Comparison of ENCODE assay signal across 10 cellular contexts in the genomic region with DNA sequence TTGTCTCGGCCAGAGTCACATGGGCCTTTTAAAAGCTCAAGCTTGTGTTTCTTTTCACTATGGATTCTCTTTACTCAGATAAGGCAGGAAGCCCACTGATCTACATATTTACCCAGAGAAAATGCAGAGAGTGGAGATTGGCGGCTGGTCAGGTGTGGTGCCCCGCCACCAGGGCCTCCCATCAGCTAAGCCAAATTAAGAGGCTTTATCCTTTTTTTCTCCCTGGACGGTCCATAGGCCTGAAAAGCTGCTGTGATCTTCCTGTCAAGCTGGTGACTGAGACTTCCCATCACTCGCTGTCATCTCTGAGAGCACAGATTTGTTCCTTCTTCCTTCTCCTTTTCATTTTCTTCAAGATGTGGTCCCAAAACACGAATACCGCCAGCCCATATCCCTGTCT. TPM values are rescaled to one million over a fixed set of nuclear protein-coding genes. Genes with fewer than 3 reads are reported as not detected.
DNase-seq lines count a peak whose midpoint lies in the region; ATAC-seq, FAIRE-seq and TF ChIP-seq lines count a peak whose summit lies in the region.
"Had no signal": no experiment of that assay in that cellular context is flagged by ENCODE, and none has a peak within 500 bp of the region (broad histone marks: within the 10 kb centered on the region; RNA-seq: fewer than 3 reads in every experiment).

No MANE protein-coding gene starts in this region.

- H3K9ac ChIP-seq in keratinocyte (ENCODE audit: control insufficient read depth, extremely low read depth, insufficient read depth, low read length) = peak overlapping the region; percentile 97

- H3K4me2 ChIP-seq in keratinocyte (ENCODE audit: control insufficient read depth, extremely low read depth, insufficient read depth, low read depth, low read length) = peak overlapping the region; percentile 93

- intact Hi-C loops in activated CD4-positive, alpha-beta T cell treated with anti-CD3 and anti-CD28 coated beads for 36 hours (cut with DNase I, micrococcal nuclease) = loop anchor here in 1 of 2 experiments (5.0 to 10.0 kb wide), 2 partner anchors 750 to 1557 kb away; partner anchors contain the start of genes ALKBH7, PSPN and ZBTB7A
- intact Hi-C loops in activated T-helper 1 cell treated with anti-CD3 and anti-CD28 coated beads, Interleukin-12 subunit alpha, Interleukin-12 subunit beta, Interleukin-2, Interleukin-4 antibody, amounts not matched to agents 30 ng/mL and 10 ng/mL and 1 ng/mL, durations not matched to agents 14 hours and 24 hours and 36 hours (cut with micrococcal nuclease) = loop anchor here (5.0 to 10.0 kb wide), 3 partner anchors 278 to 800 kb away; partner anchors contain the start of genes KHSRP, NDUFA11 and VMAC

- POLR2A ChIA-PET in activated CD4-positive, alpha-beta T cell treated with anti-CD3 and anti-CD28 coated beads for 36 hours (lab: Charles Lee) = interaction anchor here (0.6 kb wide), 1 partner anchor 23 kb away, joined by 4 read pairs; no protein-coding TSS in a partner anchor

- FAIRE-seq in keratinocyte (lab: Jason Lieb, UNC) (no peak), D721Med (lab: Jason Lieb, UNC) (no peak)

- H3K27ac ChIP-seq in keratinocyte (ENCODE audit: control insufficient read depth, insufficient read depth, low read length) (peak overlapping the region; percentile 87), thoracic aorta (peak overlapping the region in 1 of 2 donors; percentile 95)

- H3K79me2 ChIP-seq in keratinocyte (ENCODE audit: control insufficient read depth, insufficient read depth, low read length) = peaks cover 96% of the 10 kb centered on the region

- dilution Hi-C loops in keratinocyte (cut with MboI; ENCODE audit: extremely low pct_ligation_motif_present, low sequenced_read_pairs) = no loop called here

- H3K27ac Mint-ChIP-seq in activated CD4-positive, alpha-beta T cell treated with anti-CD3 and anti-CD28 coated beads for 36 hours = peak overlapping the region; percentile 86
- H3K27ac Mint-ChIP-seq in activated T-helper 1 cell treated with anti-CD3 and anti-CD28 coated beads, Interleukin-12 subunit alpha, Interleukin-12 subunit beta, Interleukin-2, Interleukin-4 antibody, amounts not matched to agents 30 ng/mL and 10 ng/mL and 1 ng/mL, durations not matched to agents 14 hours and 24 hours and 36 hours = peak overlapping the region; percentile 90

- H2AFZ ChIP-seq in keratinocyte (ENCODE audit: control insufficient read depth, low read length) = no peak overlapping the region

- TF ChIP-seq CTCF in keratinocyte (optimal IDR thresholded peaks at IDR 0.05 in 1 of 3, IDR thresholded peaks at IDR 0.05 in 1 of 3, conservative IDR thresholded peaks at IDR 0.05 in 1 of 3; ENCODE audit: extremely low read depth in 1 of 3, insufficient read depth in 2 of 3, low read length in 3 of 3) (no peak), thoracic aorta (IDR thresholded peaks at IDR 0.05) (no peak), D721Med (IDR thresholded peaks at IDR 0.05; ENCODE audit: insufficient read depth, missing control alignments) (no peak)

- DNase-seq in activated CD4-positive, alpha-beta T cell treated with anti-CD3 and anti-CD28 coated beads for 36 hours = no peak
- no peak for DNase-seq in activated CD4-positive, alpha-beta T cell treated with anti-CD3 and anti-CD28 coated beads for 1 hour
- no peak for DNase-seq in activated T-helper 1 cell treated with anti-CD3 and anti-CD28 coated beads, Interleukin-12 subunit alpha, Interleukin-12 subunit beta, Interleukin-2, Interleukin-4 antibody, amounts not matched to agents 30 ng/mL and 10 ng/mL and 1 ng/mL, durations not matched to agents 14 hours and 24 hours and 36 hours (ENCODE audit: low spot score)
- DNase-seq in keratinocyte (ENCODE audit: low read depth, low spot score) (no peak), thoracic aorta (ENCODE audit: low spot score) (no peak), CD1c-positive myeloid dendritic cell (ENCODE audit: extremely low spot score) (no peak), D721Med (ENCODE audit: insufficient read length, low spot score) (no peak)
- DNase-seq: NCI-H226 had no signal

- peaks cover 72% of the 10 kb centered on the region for H3K4me1 Mint-ChIP-seq in activated CD4-positive, alpha-beta T cell treated with anti-CD3 and anti-CD28 coated beads for 36 hours
- peaks cover 67% of the 10 kb centered on the region for H3K4me1 Mint-ChIP-seq in activated T-helper 1 cell treated with anti-CD3 and anti-CD28 coated beads, Interleukin-12 subunit alpha, Interleukin-12 subunit beta, Interleukin-2, Interleukin-4 antibody, amounts not matched to agents 30 ng/mL and 10 ng/mL and 1 ng/mL, durations not matched to agents 14 hours and 24 hours and 36 hours (ENCODE audit: low read depth)

- H3K4me1 ChIP-seq in keratinocyte (ENCODE audit: control insufficient read depth, extremely low read depth, insufficient read depth, low read length) = peaks cover 22% of the 10 kb centered on the region
- peaks cover 55 to 72% of the 10 kb centered on the region in 2 donors for H3K4me1 ChIP-seq in thoracic aorta (ENCODE audit: control insufficient read depth in 1 of 2, low read depth in 2 of 2)

- no peaks in the 10 kb centered on the region for H3K9me1 ChIP-seq in keratinocyte (ENCODE audit: control insufficient read depth, extremely low read depth, insufficient read depth, low read length)

- H3K9me3 Mint-ChIP-seq in activated CD4-positive, alpha-beta T cell treated with anti-CD3 and anti-CD28 coated beads for 36 hours (ENCODE audit: low read depth) = no peaks in the 10 kb centered on the region
- H3K9me3 Mint-ChIP-seq in activated T-helper 1 cell treated with anti-CD3 and anti-CD28 coated beads, Interleukin-12 subunit alpha, Interleukin-12 subunit beta, Interleukin-2, Interleukin-4 antibody, amounts not matched to agents 30 ng/mL and 10 ng/mL and 1 ng/mL, durations not matched to agents 14 hours and 24 hours and 36 hours = no peaks in the 10 kb centered on the region

- peak overlapping the region; percentile 100 for H3K4me3 Mint-ChIP-seq in activated CD4-positive, alpha-beta T cell treated with anti-CD3 and anti-CD28 coated beads for 36 hours
- H3K4me3 Mint-ChIP-seq in activated T-helper 1 cell treated with anti-CD3 and anti-CD28 coated beads, Interleukin-12 subunit alpha, Interleukin-12 subunit beta, Interleukin-2, Interleukin-4 antibody, amounts not matched to agents 30 ng/mL and 10 ng/mL and 1 ng/mL, durations not matched to agents 14 hours and 24 hours and 36 hours = peak overlapping the region; percentile 100

- H4K20me1 ChIP-seq in keratinocyte (ENCODE audit: control insufficient read depth, extremely low read depth, insufficient read depth, low read length) = peaks cover 27% of the 10 kb centered on the region

- no peak for ATAC-seq in activated CD4-positive, alpha-beta T cell treated with anti-CD3 and anti-CD28 coated beads for 36 hours
- no peak for ATAC-seq in thoracic aorta (ENCODE audit: insufficient number of reproducible peaks, low FRiP score, low read depth)
- ATAC-seq in GM18907 (IDR thresholded peaks at IDR 0.05; ENCODE audit: unreplicated experiment) = no peak

- no peaks in the 10 kb centered on the region for H3K9me3 ChIP-seq in keratinocyte (ENCODE audit: control insufficient read depth, low read depth, low read length)
- H3K9me3 ChIP-seq in thoracic aorta = no peaks in the 10 kb centered on the region

- peaks cover 22 to 57% of the 10 kb centered on the region in 2 experiments for H3K36me3 ChIP-seq in keratinocyte (ENCODE audit: control insufficient read depth in 2 of 2, extremely low read depth in 1 of 2, insufficient read depth in 2 of 2, low read length in 2 of 2)
- peaks cover 16% of the 10 kb centered on the region for H3K36me3 ChIP-seq in thoracic aorta

- H3K27me3 ChIP-seq in keratinocyte (ENCODE audit: control insufficient read depth, extremely low read depth, insufficient read depth, low read length) (no peaks in the 10 kb centered on the region), thoracic aorta (replicated peaks; ENCODE audit: insufficient read depth) (no peaks in the 10 kb centered on the region)

- CTCF ChIA-PET in activated CD4-positive, alpha-beta T cell treated with anti-CD3 and anti-CD28 coated beads for 36 hours (lab: Charles Lee) = interaction anchor here (0.9 kb wide), 1 partner anchor 10 kb away, joined by 3 read pairs; no protein-coding TSS in a partner anchor

- no peaks in the 10 kb centered on the region for H3K27me3 Mint-ChIP-seq in activated CD4-positive, alpha-beta T cell treated with anti-CD3 and anti-CD28 coated beads for 36 hours
- peaks cover 3% of the 10 kb centered on the region for H3K27me3 Mint-ChIP-seq in activated T-helper 1 cell treated with anti-CD3 and anti-CD28 coated beads, Interleukin-12 subunit alpha, Interleukin-12 subunit beta, Interleukin-2, Interleukin-4 antibody, amounts not matched to agents 30 ng/mL and 10 ng/mL and 1 ng/mL, durations not matched to agents 14 hours and 24 hours and 36 hours (ENCODE audit: insufficient read depth)

- H3K36me3 Mint-ChIP-seq in activated CD4-positive, alpha-beta T cell treated with anti-CD3 and anti-CD28 coated beads for 36 hours (ENCODE audit: low read depth) = peaks cover 83% of the 10 kb centered on the region
- peaks cover 59% of the 10 kb centered on the region for H3K36me3 Mint-ChIP-seq in activated T-helper 1 cell treated with anti-CD3 and anti-CD28 coated beads, Interleukin-12 subunit alpha, Interleukin-12 subunit beta, Interleukin-2, Interleukin-4 antibody, amounts not matched to agents 30 ng/mL and 10 ng/mL and 1 ng/mL, durations not matched to agents 14 hours and 24 hours and 36 hours (ENCODE audit: low read depth)

- peak overlapping the region; percentile 91 to 95 (median 95) for H3K4me3 ChIP-seq in keratinocyte (ENCODE audit: control insufficient read depth in 2 of 3, extremely low read depth in 1 of 3, insufficient read depth in 2 of 3, low read depth in 1 of 3, low read length in 3 of 3)
- H3K4me3 ChIP-seq in thoracic aorta = peak overlapping the region; percentile 97

RNA-seq across cellular contexts. Expression of gene SAFB, which starts 1.9 kb away (rescaled TPM):
- 100 to 1,000 TPM; 100 to 118 TPM for total RNA-seq in activated CD4-positive, alpha-beta T cell treated with anti-CD3 and anti-CD28 coated beads for 36 hours
- total RNA-seq in activated T-helper 1 cell treated with anti-CD3 and anti-CD28 coated beads, Interleukin-12 subunit alpha, Interleukin-12 subunit beta, Interleukin-2, Interleukin-4 antibody, amounts not matched to agents 30 ng/mL and 10 ng/mL and 1 ng/mL, durations not matched to agents 14 hours and 24 hours and 36 hours = 143 and 146 TPM in 2 replicates
- 13.2 to 35.5 TPM (median 34.0 TPM) in 3 replicates for polyA plus RNA-seq in keratinocyte
- 187 TPM for polyA plus RNA-seq in keratinocyte (2011; ENCODE audit: low read depth)
- 16.0 and 25.5 TPM in 2 replicates for polyA plus RNA-seq in keratinocyte (2011; cell fraction: cytosol; rRNA removed)
- 73.3 and 86.2 TPM in 2 replicates for polyA plus RNA-seq in keratinocyte (2011; cell fraction: nucleus; rRNA removed)
- 42.9 and 55.8 TPM in 2 replicates for polyA plus RNA-seq in keratinocyte (2012; ENCODE audit: low replicate concordance)
- polyA minus RNA-seq in keratinocyte = 6.2 to 22.1 TPM (median 20.6 TPM) in 3 replicates
- polyA minus RNA-seq in keratinocyte (2011; cell fraction: cytosol; rRNA and poly(A)+ RNA removed) = 34.7 TPM
- 24.5 and 40.2 TPM in 2 replicates for polyA minus RNA-seq in keratinocyte (2011; cell fraction: nucleus; rRNA and poly(A)+ RNA removed)
- 100 to 1,000 TPM in 1 of 2 donors, 10 to 100 TPM in 1; 28.6 to 101 TPM for total RNA-seq in thoracic aorta

RNA-seq across cellular contexts. Expression of gene SAFB2, which starts 2.2 kb away (rescaled TPM):
- 10 to 100 TPM; 65.0 to 78.6 TPM for total RNA-seq in activated CD4-positive, alpha-beta T cell treated with anti-CD3 and anti-CD28 coated beads for 36 hours
- total RNA-seq in activated T-helper 1 cell treated with anti-CD3 and anti-CD28 coated beads, Interleukin-12 subunit alpha, Interleukin-12 subunit beta, Interleukin-2, Interleukin-4 antibody, amounts not matched to agents 30 ng/mL and 10 ng/mL and 1 ng/mL, durations not matched to agents 14 hours and 24 hours and 36 hours = 104 and 106 TPM in 2 replicates
- polyA plus RNA-seq in keratinocyte = 8.0 to 17.5 TPM (median 15.3 TPM) in 3 replicates
- polyA plus RNA-seq in keratinocyte (2011; ENCODE audit: low read depth) = 87.1 TPM
- 9.5 and 12.7 TPM in 2 replicates for polyA plus RNA-seq in keratinocyte (2011; cell fraction: cytosol; rRNA removed)
- 54.1 and 65.9 TPM in 2 replicates for polyA plus RNA-seq in keratinocyte (2011; cell fraction: nucleus; rRNA removed)
- 24.7 and 26.2 TPM in 2 replicates for polyA plus RNA-seq in keratinocyte (2012; ENCODE audit: low replicate concordance)
- 7.4 to 23.1 TPM (median 12.4 TPM) in 3 replicates for polyA minus RNA-seq in keratinocyte
- 19.2 TPM for polyA minus RNA-seq in keratinocyte (2011; cell fraction: cytosol; rRNA and poly(A)+ RNA removed)
- 13.1 and 29.9 TPM in 2 replicates for polyA minus RNA-seq in keratinocyte (2011; cell fraction: nucleus; rRNA and poly(A)+ RNA removed)
- 10 to 100 TPM; 55.1 to 80.6 TPM for total RNA-seq in thoracic aorta

RNA-seq across cellular contexts. Expression of gene MICOS13, which starts 55.6 kb away (rescaled TPM):
- total RNA-seq in activated CD4-positive, alpha-beta T cell treated with anti-CD3 and anti-CD28 coated beads for 36 hours = 10 to 100 TPM; 50.9 to 52.1 TPM
- total RNA-seq in activated T-helper 1 cell treated with anti-CD3 and anti-CD28 coated beads, Interleukin-12 subunit alpha, Interleukin-12 subunit beta, Interleukin-2, Interleukin-4 antibody, amounts not matched to agents 30 ng/mL and 10 ng/mL and 1 ng/mL, durations not matched to agents 14 hours and 24 hours and 36 hours = 57.4 and 60.6 TPM in 2 replicates
- 28.5 to 80.5 TPM (median 35.2 TPM) in 3 replicates for polyA plus RNA-seq in keratinocyte
- polyA plus RNA-seq in keratinocyte (2011; ENCODE audit: low read depth) = 12.1 TPM
- 23.6 and 53.9 TPM in 2 replicates for polyA plus RNA-seq in keratinocyte (2011; cell fraction: cytosol; rRNA removed)
- polyA plus RNA-seq in keratinocyte (2011; cell fraction: nucleus; rRNA removed) = 19.1 and 20.6 TPM in 2 replicates
- polyA plus RNA-seq in keratinocyte (2012; ENCODE audit: low replicate concordance) = 53.1 and 77.8 TPM in 2 replicates
- 10.2 to 30.7 TPM (median 16.9 TPM) in 3 replicates for polyA minus RNA-seq in keratinocyte
- 55.1 TPM for polyA minus RNA-seq in keratinocyte (2011; cell fraction: cytosol; rRNA and poly(A)+ RNA removed)
- polyA minus RNA-seq in keratinocyte (2011; cell fraction: nucleus; rRNA and poly(A)+ RNA removed) = 7.0 and 8.1 TPM in 2 replicates
- total RNA-seq in thoracic aorta = 10 to 100 TPM; 16.9 to 43.7 TPM

RNA-seq across cellular contexts. Expression of gene HSD11B1L, which starts 56.1 kb away (rescaled TPM):
- total RNA-seq in activated CD4-positive, alpha-beta T cell treated with anti-CD3 and anti-CD28 coated beads for 36 hours = 1 to 10 TPM; 2.0 to 3.2 TPM
- total RNA-seq in activated T-helper 1 cell treated with anti-CD3 and anti-CD28 coated beads, Interleukin-12 subunit alpha, Interleukin-12 subunit beta, Interleukin-2, Interleukin-4 antibody, amounts not matched to agents 30 ng/mL and 10 ng/mL and 1 ng/mL, durations not matched to agents 14 hours and 24 hours and 36 hours = 1.9 TPM in 2 replicates
- polyA plus RNA-seq in keratinocyte = 3.3 to 9.1 TPM (median 3.7 TPM) in 3 replicates
- polyA plus RNA-seq in keratinocyte (2011; ENCODE audit: low read depth) = 3.6 TPM
- polyA plus RNA-seq in keratinocyte (2011; cell fraction: cytosol; rRNA removed) = 2.7 and 7.9 TPM in 2 replicates
- 3.9 and 6.8 TPM in 2 replicates for polyA plus RNA-seq in keratinocyte (2011; cell fraction: nucleus; rRNA removed)
- polyA plus RNA-seq in keratinocyte (2012; ENCODE audit: low replicate concordance) = 5.1 and 9.5 TPM in 2 replicates
- polyA minus RNA-seq in keratinocyte = 1.5 to 3.4 TPM (median 2.2 TPM) in 3 replicates
- 5.6 TPM for polyA minus RNA-seq in keratinocyte (2011; cell fraction: cytosol; rRNA and poly(A)+ RNA removed)
- polyA minus RNA-seq in keratinocyte (2011; cell fraction: nucleus; rRNA and poly(A)+ RNA removed) = 2.9 and 4.3 TPM in 2 replicates
- 10 to 100 TPM in 1 of 2 donors, 1 to 10 TPM in 1; 7.5 to 11.6 TPM for total RNA-seq in thoracic aorta

RNA-seq across cellular contexts. Expression of gene TINCR, which starts 57.0 kb away (rescaled TPM):
- total RNA-seq in activated CD4-positive, alpha-beta T cell treated with anti-CD3 and anti-CD28 coated beads for 36 hours = under 1 TPM; 0.23 to 0.27 TPM
- 0.39 and 0.75 TPM in 2 replicates for total RNA-seq in activated T-helper 1 cell treated with anti-CD3 and anti-CD28 coated beads, Interleukin-12 subunit alpha, Interleukin-12 subunit beta, Interleukin-2, Interleukin-4 antibody, amounts not matched to agents 30 ng/mL and 10 ng/mL and 1 ng/mL, durations not matched to agents 14 hours and 24 hours and 36 hours
- polyA plus RNA-seq in keratinocyte = 5.6 to 20.3 TPM (median 9.7 TPM) in 3 replicates
- polyA plus RNA-seq in keratinocyte (2011; ENCODE audit: low read depth) = 8.4 TPM
- polyA plus RNA-seq in keratinocyte (2011; cell fraction: cytosol; rRNA removed) = 11.8 and 17.1 TPM in 2 replicates
- polyA plus RNA-seq in keratinocyte (2011; cell fraction: nucleus; rRNA removed) = 8.5 and 10.4 TPM in 2 replicates
- 6.7 and 45.3 TPM in 2 replicates for polyA plus RNA-seq in keratinocyte (2012; ENCODE audit: low replicate concordance)
- polyA minus RNA-seq in keratinocyte = 7.5 to 12.8 TPM (median 9.0 TPM) in 3 replicates
- 13.2 TPM for polyA minus RNA-seq in keratinocyte (2011; cell fraction: cytosol; rRNA and poly(A)+ RNA removed)
- polyA minus RNA-seq in keratinocyte (2011; cell fraction: nucleus; rRNA and poly(A)+ RNA removed) = 5.6 and 6.9 TPM in 2 replicates
- total RNA-seq in thoracic aorta = 1 to 10 TPM in 1 of 2 donors, under 1 TPM in 1; 0.56 to 2.0 TPM
- total RNA-seq: glomerular endothelial cell had no signal
